In the genomic region with DNA sequence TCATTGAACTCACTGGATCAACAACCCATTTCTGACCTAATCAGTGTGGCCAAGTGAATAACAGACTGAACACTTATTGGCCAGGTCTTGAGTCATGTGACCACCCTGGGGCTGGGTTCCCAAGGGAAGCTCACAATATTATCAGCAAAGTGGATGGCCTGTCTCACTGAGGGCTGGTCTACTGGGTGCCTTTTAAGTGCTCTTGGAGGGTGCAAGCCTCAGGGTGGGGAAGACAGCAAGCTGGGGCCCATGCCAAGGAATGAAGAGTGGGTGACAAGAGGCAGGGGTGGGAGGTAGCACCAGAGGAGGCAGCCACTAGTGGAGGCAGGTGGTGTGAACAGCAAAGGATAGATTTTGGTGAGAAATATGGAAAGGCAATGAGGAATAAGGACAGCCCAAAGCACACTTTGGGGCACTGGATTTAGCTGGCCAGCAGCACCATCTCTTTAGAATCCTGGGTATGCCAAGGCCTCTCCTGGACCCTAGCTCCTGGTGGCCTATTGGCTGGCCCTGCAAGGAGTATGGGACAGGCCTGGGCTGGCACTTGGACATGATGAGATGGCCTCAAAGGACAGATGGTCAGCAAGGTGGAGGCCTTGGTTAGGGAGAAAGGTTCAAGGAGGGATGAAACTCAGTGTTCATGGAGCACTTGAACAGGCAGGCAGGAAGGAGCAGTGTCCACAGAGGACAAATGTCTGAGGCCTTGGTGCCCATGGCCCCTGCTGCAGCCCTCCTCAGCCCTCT, we compare ENCODE assay signal across 1 cellular context.
TF ChIP-seq lines count a peak whose summit lies in the region.

No MANE protein-coding gene starts in this region.

TF ChIP-seq in GM23338, 12 proteins besides CTCF, POLR2A, EP300 and RAD21:
- TF ChIP-seq EZH2phosphoT487 (IDR thresholded peaks at IDR 0.05; ENCODE audit: unreplicated experiment) (no peak), POLR2AphosphoS5 (IDR thresholded peaks at IDR 0.05; ENCODE audit: low read depth) (no peak), STAT1 (IDR thresholded peaks at IDR 0.05; ENCODE audit: unreplicated experiment) (no peak), JUNB (IDR thresholded peaks at IDR 0.05; ENCODE audit: unreplicated experiment) (no peak), EZH2 (IDR thresholded peaks at IDR 0.05; ENCODE audit: low read depth, unreplicated experiment) (no peak), NANOG (IDR thresholded peaks at IDR 0.05; ENCODE audit: borderline replicate concordance) (no peak), ZNF114 (CRISPR knock-in tag; IDR thresholded peaks at IDR 0.05) (no peak), ZNF331 (CRISPR knock-in tag; IDR thresholded peaks at IDR 0.05; ENCODE audit: low read depth) (no peak), CREB1 (CRISPR knock-in tag; IDR thresholded peaks at IDR 0.05; ENCODE audit: low read depth) (no peak)
- TF ChIP-seq, protein P1, sequence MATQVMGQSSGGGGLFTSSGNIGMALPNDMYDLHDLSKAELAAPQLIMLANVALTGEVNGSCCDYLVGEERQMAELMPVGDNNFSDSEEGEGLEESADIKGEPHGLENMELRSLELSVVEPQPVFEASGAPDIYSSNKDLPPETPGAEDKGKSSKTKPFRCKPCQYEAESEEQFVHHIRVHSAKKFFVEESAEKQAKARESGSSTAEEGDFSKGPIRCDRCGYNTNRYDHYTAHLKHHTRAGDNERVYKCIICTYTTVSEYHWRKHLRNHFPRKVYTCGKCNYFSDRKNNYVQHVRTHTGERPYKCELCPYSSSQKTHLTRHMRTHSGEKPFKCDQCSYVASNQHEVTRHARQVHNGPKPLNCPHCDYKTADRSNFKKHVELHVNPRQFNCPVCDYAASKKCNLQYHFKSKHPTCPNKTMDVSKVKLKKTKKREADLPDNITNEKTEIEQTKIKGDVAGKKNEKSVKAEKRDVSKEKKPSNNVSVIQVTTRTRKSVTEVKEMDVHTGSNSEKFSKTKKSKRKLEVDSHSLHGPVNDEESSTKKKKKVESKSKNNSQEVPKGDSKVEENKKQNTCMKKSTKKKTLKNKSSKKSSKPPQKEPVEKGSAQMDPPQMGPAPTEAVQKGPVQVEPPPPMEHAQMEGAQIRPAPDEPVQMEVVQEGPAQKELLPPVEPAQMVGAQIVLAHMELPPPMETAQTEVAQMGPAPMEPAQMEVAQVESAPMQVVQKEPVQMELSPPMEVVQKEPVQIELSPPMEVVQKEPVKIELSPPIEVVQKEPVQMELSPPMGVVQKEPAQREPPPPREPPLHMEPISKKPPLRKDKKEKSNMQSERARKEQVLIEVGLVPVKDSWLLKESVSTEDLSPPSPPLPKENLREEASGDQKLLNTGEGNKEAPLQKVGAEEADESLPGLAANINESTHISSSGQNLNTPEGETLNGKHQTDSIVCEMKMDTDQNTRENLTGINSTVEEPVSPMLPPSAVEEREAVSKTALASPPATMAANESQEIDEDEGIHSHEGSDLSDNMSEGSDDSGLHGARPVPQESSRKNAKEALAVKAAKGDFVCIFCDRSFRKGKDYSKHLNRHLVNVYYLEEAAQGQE (IDR thresholded peaks at IDR 0.05; ENCODE audit: unreplicated experiment), result no peak
- TF ChIP-seq, protein P2, sequence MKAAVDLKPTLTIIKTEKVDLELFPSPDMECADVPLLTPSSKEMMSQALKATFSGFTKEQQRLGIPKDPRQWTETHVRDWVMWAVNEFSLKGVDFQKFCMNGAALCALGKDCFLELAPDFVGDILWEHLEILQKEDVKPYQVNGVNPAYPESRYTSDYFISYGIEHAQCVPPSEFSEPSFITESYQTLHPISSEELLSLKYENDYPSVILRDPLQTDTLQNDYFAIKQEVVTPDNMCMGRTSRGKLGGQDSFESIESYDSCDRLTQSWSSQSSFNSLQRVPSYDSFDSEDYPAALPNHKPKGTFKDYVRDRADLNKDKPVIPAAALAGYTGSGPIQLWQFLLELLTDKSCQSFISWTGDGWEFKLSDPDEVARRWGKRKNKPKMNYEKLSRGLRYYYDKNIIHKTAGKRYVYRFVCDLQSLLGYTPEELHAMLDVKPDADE (IDR thresholded peaks at IDR 0.05), result no peak
- TF ChIP-seq, protein P3, sequence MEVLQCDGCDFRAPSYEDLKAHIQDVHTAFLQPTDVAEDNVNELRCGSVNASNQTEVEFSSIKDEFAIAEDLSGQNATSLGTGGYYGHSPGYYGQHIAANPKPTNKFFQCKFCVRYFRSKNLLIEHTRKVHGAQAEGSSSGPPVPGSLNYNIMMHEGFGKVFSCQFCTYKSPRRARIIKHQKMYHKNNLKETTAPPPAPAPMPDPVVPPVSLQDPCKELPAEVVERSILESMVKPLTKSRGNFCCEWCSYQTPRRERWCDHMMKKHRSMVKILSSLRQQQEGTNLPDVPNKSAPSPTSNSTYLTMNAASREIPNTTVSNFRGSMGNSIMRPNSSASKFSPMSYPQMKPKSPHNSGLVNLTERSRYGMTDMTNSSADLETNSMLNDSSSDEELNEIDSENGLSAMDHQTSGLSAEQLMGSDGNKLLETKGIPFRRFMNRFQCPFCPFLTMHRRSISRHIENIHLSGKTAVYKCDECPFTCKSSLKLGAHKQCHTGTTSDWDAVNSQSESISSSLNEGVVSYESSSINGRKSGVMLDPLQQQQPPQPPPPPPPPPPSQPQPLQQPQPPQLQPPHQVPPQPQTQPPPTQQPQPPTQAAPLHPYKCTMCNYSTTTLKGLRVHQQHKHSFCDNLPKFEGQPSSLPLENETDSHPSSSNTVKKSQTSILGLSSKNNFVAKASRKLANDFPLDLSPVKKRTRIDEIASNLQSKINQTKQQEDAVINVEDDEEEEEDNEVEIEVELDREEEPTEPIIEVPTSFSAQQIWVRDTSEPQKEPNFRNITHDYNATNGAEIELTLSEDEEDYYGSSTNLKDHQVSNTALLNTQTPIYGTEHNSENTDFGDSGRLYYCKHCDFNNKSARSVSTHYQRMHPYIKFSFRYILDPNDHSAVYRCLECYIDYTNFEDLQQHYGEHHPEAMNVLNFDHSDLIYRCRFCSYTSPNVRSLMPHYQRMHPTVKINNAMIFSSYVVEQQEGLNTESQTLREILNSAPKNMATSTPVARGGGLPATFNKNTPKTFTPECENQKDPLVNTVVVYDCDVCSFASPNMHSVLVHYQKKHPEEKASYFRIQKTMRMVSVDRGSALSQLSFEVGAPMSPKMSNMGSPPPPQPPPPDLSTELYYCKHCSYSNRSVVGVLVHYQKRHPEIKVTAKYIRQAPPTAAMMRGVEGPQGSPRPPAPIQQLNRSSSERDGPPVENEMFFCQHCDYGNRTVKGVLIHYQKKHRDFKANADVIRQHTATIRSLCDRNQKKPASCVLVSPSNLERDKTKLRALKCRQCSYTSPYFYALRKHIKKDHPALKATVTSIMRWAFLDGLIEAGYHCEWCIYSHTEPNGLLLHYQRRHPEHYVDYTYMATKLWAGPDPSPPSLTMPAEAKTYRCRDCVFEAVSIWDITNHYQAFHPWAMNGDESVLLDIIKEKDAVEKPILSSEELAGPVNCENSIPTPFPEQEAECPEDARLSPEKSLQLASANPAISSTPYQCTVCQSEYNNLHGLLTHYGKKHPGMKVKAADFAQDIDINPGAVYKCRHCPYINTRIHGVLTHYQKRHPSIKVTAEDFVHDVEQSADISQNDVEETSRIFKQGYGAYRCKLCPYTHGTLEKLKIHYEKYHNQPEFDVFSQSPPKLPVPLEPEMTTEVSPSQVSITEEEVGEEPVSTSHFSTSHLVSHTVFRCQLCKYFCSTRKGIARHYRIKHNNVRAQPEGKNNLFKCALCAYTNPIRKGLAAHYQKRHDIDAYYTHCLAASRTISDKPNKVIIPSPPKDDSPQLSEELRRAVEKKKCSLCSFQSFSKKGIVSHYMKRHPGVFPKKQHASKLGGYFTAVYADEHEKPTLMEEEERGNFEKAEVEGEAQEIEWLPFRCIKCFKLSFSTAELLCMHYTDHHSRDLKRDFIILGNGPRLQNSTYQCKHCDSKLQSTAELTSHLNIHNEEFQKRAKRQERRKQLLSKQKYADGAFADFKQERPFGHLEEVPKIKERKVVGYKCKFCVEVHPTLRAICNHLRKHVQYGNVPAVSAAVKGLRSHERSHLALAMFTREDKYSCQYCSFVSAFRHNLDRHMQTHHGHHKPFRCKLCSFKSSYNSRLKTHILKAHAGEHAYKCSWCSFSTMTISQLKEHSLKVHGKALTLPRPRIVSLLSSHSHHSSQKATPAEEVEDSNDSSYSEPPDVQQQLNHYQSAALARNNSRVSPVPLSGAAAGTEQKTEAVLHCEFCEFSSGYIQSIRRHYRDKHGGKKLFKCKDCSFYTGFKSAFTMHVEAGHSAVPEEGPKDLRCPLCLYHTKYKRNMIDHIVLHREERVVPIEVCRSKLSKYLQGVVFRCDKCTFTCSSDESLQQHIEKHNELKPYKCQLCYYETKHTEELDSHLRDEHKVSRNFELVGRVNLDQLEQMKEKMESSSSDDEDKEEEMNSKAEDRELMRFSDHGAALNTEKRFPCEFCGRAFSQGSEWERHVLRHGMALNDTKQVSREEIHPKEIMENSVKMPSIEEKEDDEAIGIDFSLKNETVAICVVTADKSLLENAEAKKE (CRISPR knock-in tag; IDR thresholded peaks at IDR 0.05), result no peak
